14 cellular contexts compared by ENCODE assay signal in the genomic region with DNA sequence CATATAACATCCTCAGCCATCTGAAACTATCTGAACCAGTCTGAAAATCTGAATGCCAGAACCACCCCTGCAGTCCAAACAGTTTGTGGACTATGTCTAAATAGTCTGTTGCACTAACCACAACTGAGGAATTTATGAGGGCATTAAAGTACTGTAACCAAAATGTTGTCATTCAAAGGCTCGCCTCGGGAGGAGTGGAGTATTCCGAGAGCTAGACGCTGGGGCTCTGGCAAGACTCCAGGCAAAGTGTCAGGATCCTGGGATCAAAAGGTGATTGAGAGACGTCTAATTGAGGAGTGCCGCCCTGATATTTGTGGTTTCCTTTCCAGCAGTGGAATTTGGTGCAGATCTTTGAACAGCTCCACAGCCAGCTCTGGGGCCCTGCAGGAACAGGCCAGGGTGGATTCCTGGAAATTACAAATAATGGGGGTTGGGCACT.
DNase-seq lines count a peak whose midpoint lies in the region; ATAC-seq, FAIRE-seq and TF ChIP-seq lines count a peak whose summit lies in the region.
"Had no signal": no experiment of that assay in that cellular context is flagged by ENCODE, and none has a peak within 500 bp of the region (broad histone marks: within the 10 kb centered on the region; RNA-seq: fewer than 3 reads in every experiment).

No MANE protein-coding gene starts in this region.

- H3K79me2 ChIP-seq in mesendoderm (ENCODE audit: control insufficient read depth, insufficient read depth, low read length), result no peaks in the 10 kb centered on the region

- H3K23ac ChIP-seq in mesendoderm (ENCODE audit: low read length), result no peak overlapping the region

- WGBS in right cardiac atrium, result 6% methylated on average over 6 of the region's 6 CpGs
- no CpG with 5 or more reads among the region's 6 CpGs for WGBS in mesendoderm (ENCODE audit: extremely low coverage, insufficient coverage, low lambda C conversion rate)

- H3K4me3 ChIP-seq in right cardiac atrium (ENCODE audit: low read length), result no peak overlapping the region
- no peak overlapping the region for H3K4me3 ChIP-seq in left ventricle myocardium inferior
- no peak overlapping the region for H3K4me3 ChIP-seq in colonic mucosa
- H3K4me3 ChIP-seq in mesendoderm (ENCODE audit: low read length), result no peak overlapping the region

- H2AK5ac ChIP-seq in mesendoderm (ENCODE audit: low read length), result no peak overlapping the region

- H3K56ac ChIP-seq in mesendoderm (ENCODE audit: low read length), result no peak overlapping the region

- H3K27me3 ChIP-seq in right cardiac atrium (ENCODE audit: control insufficient read depth, insufficient read depth) (no peaks in the 10 kb centered on the region), left ventricle myocardium inferior (ENCODE audit: low read depth) (no peaks in the 10 kb centered on the region), colonic mucosa (no peaks in the 10 kb centered on the region), mesendoderm (ENCODE audit: insufficient read depth, low read length, poor library complexity) (no peaks in the 10 kb centered on the region)

- H3K27ac ChIP-seq in right cardiac atrium (ENCODE audit: low read length), result no peak overlapping the region
- H3K27ac ChIP-seq in left ventricle myocardium inferior (replicated peaks), result no peak overlapping the region
- no peak overlapping the region for H3K27ac ChIP-seq in colonic mucosa
- no peak overlapping the region for H3K27ac ChIP-seq in mesendoderm (ENCODE audit: low read depth, low read length)

- no peak overlapping the region for H3K9ac ChIP-seq in colonic mucosa (ENCODE audit: low read depth in 2 of 2, low read length in 2 of 2)
- no peak overlapping the region for H3K9ac ChIP-seq in mesendoderm (ENCODE audit: low read length)

- H3K4ac ChIP-seq in mesendoderm (ENCODE audit: low read depth, low read length), result no peak overlapping the region

- no peaks in the 10 kb centered on the region for H3K79me1 ChIP-seq in mesendoderm (ENCODE audit: low read length)

- H2BK120ac ChIP-seq in mesendoderm (ENCODE audit: low read depth, low read length), result no peak overlapping the region

- H2BK15ac ChIP-seq in mesendoderm (replicated peaks; ENCODE audit: low read depth), result no peak overlapping the region

- peak; percentile 25 to 42 (median 33) for DNase-seq in right cardiac atrium
- no peak for DNase-seq in left ventricle myocardium inferior
- DNase-seq in colonic mucosa, result peak; percentile 52
- peak; percentile 43 for DNase-seq in mesendoderm
- DNase-seq in urothelium cell line (ENCODE audit: low spot score), result peak; percentile 87
- no peak for DNase-seq in pons (ENCODE audit: low spot score)
- no peak for DNase-seq in amniotic stem cell (lab: John Stamatoyannopoulos, UW)
- DNase-seq: activated CD4-positive, alpha-beta T cell treated with anti-CD3 and anti-CD28 coated beads for 1 hour; NCI-H1436 had no signal

- H3K36me3 ChIP-seq in left ventricle myocardium inferior (no peaks in the 10 kb centered on the region), colonic mucosa (no peaks in the 10 kb centered on the region), mesendoderm (ENCODE audit: control insufficient read depth, insufficient read depth, low read length) (no peaks in the 10 kb centered on the region)

- no peak overlapping the region for H2BK5ac ChIP-seq in mesendoderm (ENCODE audit: low read length)

- FAIRE-seq in urothelium cell line (lab: Jason Lieb, UNC), result no peak
- FAIRE-seq: GM12892 had no signal

- H4K5ac ChIP-seq in mesendoderm (ENCODE audit: low read length), result no peak overlapping the region

- intact Hi-C loops in right cardiac atrium (cut with DNase I) (no loop called here), left ventricle myocardium inferior (cut with micrococcal nuclease) (no loop called here), colonic mucosa (cut with DNase I) (no loop called here)

- no peak overlapping the region for H3K4me2 ChIP-seq in mesendoderm (ENCODE audit: low read length)

- TF ChIP-seq CTCF in left ventricle myocardium inferior (IDR thresholded peaks at IDR 0.05; ENCODE audit: borderline replicate concordance) (no peak), colonic mucosa (IDR thresholded peaks at IDR 0.05) (no peak)

- H3K4me1 ChIP-seq in right cardiac atrium (ENCODE audit: control insufficient read depth, insufficient read depth, low read length) (no peaks in the 10 kb centered on the region), left ventricle myocardium inferior (peaks cover 6% of the 10 kb centered on the region), colonic mucosa (no peaks in the 10 kb centered on the region), mesendoderm (ENCODE audit: control insufficient read depth, low read depth, low read length) (peaks cover 4% of the 10 kb centered on the region)

- H4K8ac ChIP-seq in mesendoderm (ENCODE audit: low read depth, low read length), result no peak overlapping the region

- no peak overlapping the region for H3K18ac ChIP-seq in mesendoderm (ENCODE audit: low read length)

- ATAC-seq in right cardiac atrium (peak in 1 of 2 donors; percentile 20), GM18873 (IDR thresholded peaks at IDR 0.05; ENCODE audit: low FRiP score, unreplicated experiment) (no peak)
- ATAC-seq: activated naive CD4-positive, alpha-beta T cell treated with anti-CD3 and anti-CD28 coated beads, Interleukin-2, amount 50 U/mL, for 72 hours; esophagus mucosa; Panc1 had no signal

- H3K9me3 ChIP-seq in right cardiac atrium (ENCODE audit: control insufficient read depth, low read length) (no peaks in the 10 kb centered on the region), left ventricle myocardium inferior (replicated peaks) (no peaks in the 10 kb centered on the region), colonic mucosa (no peaks in the 10 kb centered on the region)

Comparison
In these comparisons a context has a peak if more than half of its experiments do, and no peak if none do; other contexts are left out.
1. DNase-seq: peak in right cardiac atrium (3 of 3), colonic mucosa (single experiment), mesendoderm (single experiment) and urothelium cell line (single experiment); none in left ventricle myocardium inferior (single experiment), pons (single experiment) and amniotic stem cell (single experiment).